In genomic region chr10:10911471-10911921, GRCh38 we compare ENCODE assay signal across 9 cellular contexts.
DNase-seq lines count a peak whose midpoint lies in the region; ATAC-seq, FAIRE-seq and TF ChIP-seq lines count a peak whose summit lies in the region.
"Had no signal": no experiment of that assay in that cellular context is flagged by ENCODE, and none has a peak within 500 bp of the region (broad histone marks: within the 10 kb centered on the region; RNA-seq: fewer than 3 reads in every experiment).

No MANE protein-coding gene starts in this region.

- H3K4me3 ChIP-seq in bronchial epithelial cell (ENCODE audit: low read depth, low read length) (no peak overlapping the region), stomach smooth muscle (ENCODE audit: low read length in 2 of 2) (peak overlapping the region; percentile 23 to 69)

- H3K27me3 Mint-ChIP-seq in HFFc6 (ENCODE audit: insufficient read depth), result peaks cover 9% of the 10 kb centered on the region; the same call in 1 of the 2 replicates
- H3K27me3 Mint-ChIP-seq in T-helper 2 cell treated with Interferon-gamma antibody and Interleukin-4, amounts not matched to agents 5 μg/mL and 100 μg/mL, for 36 hours (ENCODE audit: low read depth), result peaks cover 7% of the 10 kb centered on the region

- peak overlapping the region; percentile 90 for H3K27ac Mint-ChIP-seq in HFFc6
- no peak overlapping the region for H3K27ac Mint-ChIP-seq in T-helper 2 cell treated with Interferon-gamma antibody and Interleukin-4, amounts not matched to agents 5 μg/mL and 100 μg/mL, for 36 hours
- H3K27ac Mint-ChIP-seq: activated naive CD8-positive, alpha-beta T cell treated with anti-CD3 and anti-CD28 coated beads, Interleukin-2, amount 10 ng/mL, durations not matched to agents 7 days and 5 days had no signal

- no peaks in the 10 kb centered on the region for H3K9me3 Mint-ChIP-seq in HFFc6
- no peaks in the 10 kb centered on the region for H3K9me3 Mint-ChIP-seq in T-helper 2 cell treated with Interferon-gamma antibody and Interleukin-4, amounts not matched to agents 5 μg/mL and 100 μg/mL, for 36 hours
- H3K9me3 Mint-ChIP-seq: activated naive CD8-positive, alpha-beta T cell treated with anti-CD3 and anti-CD28 coated beads, Interleukin-2, amount 10 ng/mL, durations not matched to agents 7 days and 5 days had no signal

- H3K27me3 ChIP-seq in bronchial epithelial cell (ENCODE audit: control insufficient read depth, insufficient read depth, low read length), result no peaks in the 10 kb centered on the region
- H3K27me3 ChIP-seq in stomach smooth muscle (ENCODE audit: control insufficient read depth in 1 of 2, insufficient read depth in 2 of 2, low read length in 2 of 2), result no peaks in the 10 kb centered on the region

- H3K4me1 Mint-ChIP-seq in HFFc6 (ENCODE audit: low read depth), result peaks cover 22% of the 10 kb centered on the region
- H3K4me1 Mint-ChIP-seq in T-helper 2 cell treated with Interferon-gamma antibody and Interleukin-4, amounts not matched to agents 5 μg/mL and 100 μg/mL, for 36 hours (ENCODE audit: low read depth), result peaks cover 4% of the 10 kb centered on the region
- H3K4me1 Mint-ChIP-seq: activated naive CD8-positive, alpha-beta T cell treated with anti-CD3 and anti-CD28 coated beads, Interleukin-2, amount 10 ng/mL, durations not matched to agents 7 days and 5 days had no signal

- ATAC-seq in left colon, result no peak
- no peak for ATAC-seq in stimulated activated naive CD8-positive, alpha-beta T cell treated with anti-CD3 and anti-CD28 coated beads, Interleukin-15, Interleukin-2, amounts not matched to agents 100 U/mL and 50 U/mL, for 24 hours

- H3K36me3 ChIP-seq in bronchial epithelial cell (ENCODE audit: control insufficient read depth, insufficient read depth, low read length) (no peaks in the 10 kb centered on the region), stomach smooth muscle (ENCODE audit: control insufficient read depth in 2 of 2, insufficient read depth in 2 of 2, low read length in 2 of 2) (no peaks in the 10 kb centered on the region)

- no peaks in the 10 kb centered on the region for H3K9me3 ChIP-seq in stomach smooth muscle (ENCODE audit: control insufficient read depth in 2 of 2, low read length in 2 of 2)

- TF ChIP-seq CTCF in HFFc6 (IDR thresholded peaks at IDR 0.05) (no peak), bronchial epithelial cell (IDR thresholded peaks at IDR 0.05; ENCODE audit: insufficient read depth, low read length, severe bottlenecking) (no peak), GM13977 (IDR thresholded peaks at IDR 0.05; ENCODE audit: extremely low read depth, insufficient read depth, missing control alignments) (no peak)

- peak overlapping the region; percentile 12 to 71 for H3K9ac ChIP-seq in stomach smooth muscle (ENCODE audit: low read length in 2 of 2)

- in situ Hi-C loops in GM13977 (cut with MboI; ENCODE audit: low pct_unique_long_range_greater_than_20kb, low sequenced_read_pairs, unreplicated experiment), result no loop called here

- peak; percentile 95 for FAIRE-seq in bronchial epithelial cell (lab: Jason Lieb, UNC)

- peak; percentile 78 for DNase-seq in HFFc6
- DNase-seq in bronchial epithelial cell (ENCODE audit: low read depth), result peak; percentile 94
- DNase-seq in left colon, result peak; percentile 23 to 45
- no peak for DNase-seq in T-helper 2 cell treated with Interferon-gamma antibody and Interleukin-4, amounts not matched to agents 5 μg/mL and 100 μg/mL, for 36 hours (ENCODE audit: low spot score)
- no peak for DNase-seq in NCI-H2171 (lab: John Stamatoyannopoulos, UW)
- DNase-seq in stimulated activated naive CD8-positive, alpha-beta T cell treated with anti-CD3 and anti-CD28 coated beads, Interleukin-15, Interleukin-2, amounts not matched to agents 100 U/mL and 50 U/mL, for 24 hours, result no peak
- DNase-seq in GM13977 (ENCODE audit: low spot score), result no peak
- DNase-seq: activated naive CD8-positive, alpha-beta T cell treated with anti-CD3 and anti-CD28 coated beads, Interleukin-2, amount 10 ng/mL, durations not matched to agents 7 days and 5 days had no signal

- intact Hi-C loops in left colon (cut with DNase I, micrococcal nuclease), result no loop called here

- peak overlapping the region; percentile 87 for H3K4me3 Mint-ChIP-seq in HFFc6
- no peak overlapping the region for H3K4me3 Mint-ChIP-seq in T-helper 2 cell treated with Interferon-gamma antibody and Interleukin-4, amounts not matched to agents 5 μg/mL and 100 μg/mL, for 36 hours
- H3K4me3 Mint-ChIP-seq: activated naive CD8-positive, alpha-beta T cell treated with anti-CD3 and anti-CD28 coated beads, Interleukin-2, amount 10 ng/mL, durations not matched to agents 7 days and 5 days had no signal

- peaks cover 27% of the 10 kb centered on the region for H3K4me1 ChIP-seq in stomach smooth muscle (ENCODE audit: control insufficient read depth, insufficient read depth, low read length)

- no peaks in the 10 kb centered on the region for H3K36me3 Mint-ChIP-seq in HFFc6 (ENCODE audit: low read depth)
- no peaks in the 10 kb centered on the region for H3K36me3 Mint-ChIP-seq in T-helper 2 cell treated with Interferon-gamma antibody and Interleukin-4, amounts not matched to agents 5 μg/mL and 100 μg/mL, for 36 hours (ENCODE audit: low read depth)
- H3K36me3 Mint-ChIP-seq: activated naive CD8-positive, alpha-beta T cell treated with anti-CD3 and anti-CD28 coated beads, Interleukin-2, amount 10 ng/mL, durations not matched to agents 7 days and 5 days had no signal

- peak overlapping the region; percentile 77 for H3K27ac ChIP-seq in stomach smooth muscle (ENCODE audit: low read length)

Comparison
In these comparisons a context has a peak if more than half of its experiments do, and no peak if none do; other contexts are left out.
1. DNase-seq: peak in HFFc6 (single experiment), bronchial epithelial cell (single experiment) and left colon (2 of 2); none in T-helper 2 cell treated with Interferon-gamma antibody and Interleukin-4, amounts not matched to agents 5 μg/mL and 100 μg/mL, for 36 hours (single experiment), NCI-H2171 (single experiment), stimulated activated naive CD8-positive, alpha-beta T cell treated with anti-CD3 and anti-CD28 coated beads, Interleukin-15, Interleukin-2, amounts not matched to agents 100 U/mL and 50 U/mL, for 24 hours (single experiment) and GM13977 (single experiment).